ENCODE assay signal across 8 cellular contexts in genomic region chr19:1438035-1438932, GRCh38. TPM values are rescaled to one million over a fixed set of nuclear protein-coding genes. Genes with fewer than 3 reads are reported as not detected.
DNase-seq lines count a peak whose midpoint lies in the region; ATAC-seq and TF ChIP-seq lines count a peak whose summit lies in the region.

Gene RPS15 (plus strand): TSS chr19:1438396. CDS start chr19:1438426, 30 bp downstream.

- intact Hi-C loops in activated B cell treated with CpG ODN at 0.5 μM for 24 hours (cut with micrococcal nuclease) = loop anchor here (1.0 to 2.0 kb wide), 6 partner anchors 30 to 641 kb away; partner anchors contain the start of genes ADAMTSL5, FAM174C, NDUFS7 and PCSK4

- no peak for TF ChIP-seq CTCF in activated B cell treated with CpG ODN at 0.5 μM for 24 hours (IDR thresholded peaks at IDR 0.05)
- peak; percentile 97 for TF ChIP-seq CTCF in cardiac fibroblast (IDR thresholded peaks at IDR 0.05; ENCODE audit: low read depth, low read length)

- no peaks in the 10 kb centered on the region for H3K27me3 Mint-ChIP-seq in activated B cell treated with CpG ODN at 0.5 μM for 24 hours

- peak within 1 kb of the TSS; percentile 99 for H3K27ac Mint-ChIP-seq in activated B cell treated with CpG ODN at 0.5 μM for 24 hours

- ATAC-seq in GM18907 (IDR thresholded peaks at IDR 0.05; ENCODE audit: unreplicated experiment) (peak; percentile 78), HG03196 (IDR thresholded peaks at IDR 0.05; ENCODE audit: unreplicated experiment) (peak; percentile 74), activated B cell treated with CpG ODN at 0.5 μM for 24 hours (ENCODE audit: low read depth) (peak; percentile 92)

- H3K4me3 ChIP-seq in cardiac fibroblast (replicated peaks in 1 of 2; ENCODE audit: low read depth in 2 of 2, low read length in 2 of 2) = peak within 1 kb of the TSS; percentile 76 to 90

- H3K4me1 Mint-ChIP-seq in activated B cell treated with CpG ODN at 0.5 μM for 24 hours = peaks cover 26% of the 10 kb centered on the region

- POLR2A ChIA-PET in activated B cell treated with CpG ODN at 0.5 μM for 24 hours (lab: Charles Lee) = interaction anchor here (0.5 to 2.3 kb wide), 4 partner anchors 169 to 581 kb away, joined by 3 to 15 read pairs (median 4); partner anchors contain the start of genes CIRBP and CNN2

- peaks cover 45% of the 10 kb centered on the region for H3K36me3 Mint-ChIP-seq in activated B cell treated with CpG ODN at 0.5 μM for 24 hours (ENCODE audit: low read depth)

- DNase-seq in AG08396 (ENCODE audit: low spot score) (peak; percentile 98), NCI-H345 (lab: John Stamatoyannopoulos, UW) (peak; percentile 95), activated B cell treated with CpG ODN at 0.5 μM for 24 hours (peak; percentile 94), cardiac fibroblast (ENCODE audit: low read depth in 2 of 2) (peak; percentile 96 to 98), iris pigment epithelial cell (ENCODE audit: low read depth) (peak; percentile 93)
- peak; percentile 89 to 92 for DNase-seq in stimulated activated CD4-positive, alpha-beta T cell treated with anti-CD3 and anti-CD28 coated beads, Interleukin-12 subunit alpha, Interleukin-12 subunit beta, amount 100 ng/mL, for 24 hours (ENCODE audit: low read depth in 2 of 2)

- peak within 1 kb of the TSS; percentile 99 for H3K4me3 Mint-ChIP-seq in activated B cell treated with CpG ODN at 0.5 μM for 24 hours

- no peaks in the 10 kb centered on the region for H3K9me3 Mint-ChIP-seq in activated B cell treated with CpG ODN at 0.5 μM for 24 hours

- CTCF ChIA-PET in activated B cell treated with CpG ODN at 0.5 μM for 24 hours (lab: Charles Lee) = no interaction called here

RNA-seq across cellular contexts. Expression of gene RPS15, which starts in this region (rescaled TPM):
- 1,788 and 2,029 TPM in 2 replicates for total RNA-seq in activated B cell treated with CpG ODN at 0.5 μM for 24 hours

Comparison
In these comparisons a context has a peak if more than half of its experiments do, and no peak if none do; other contexts are left out.
1. Peak in every context shown above with its lines: DNase-seq, ATAC-seq and H3K4me3 ChIP-seq.